In the genomic region with DNA sequence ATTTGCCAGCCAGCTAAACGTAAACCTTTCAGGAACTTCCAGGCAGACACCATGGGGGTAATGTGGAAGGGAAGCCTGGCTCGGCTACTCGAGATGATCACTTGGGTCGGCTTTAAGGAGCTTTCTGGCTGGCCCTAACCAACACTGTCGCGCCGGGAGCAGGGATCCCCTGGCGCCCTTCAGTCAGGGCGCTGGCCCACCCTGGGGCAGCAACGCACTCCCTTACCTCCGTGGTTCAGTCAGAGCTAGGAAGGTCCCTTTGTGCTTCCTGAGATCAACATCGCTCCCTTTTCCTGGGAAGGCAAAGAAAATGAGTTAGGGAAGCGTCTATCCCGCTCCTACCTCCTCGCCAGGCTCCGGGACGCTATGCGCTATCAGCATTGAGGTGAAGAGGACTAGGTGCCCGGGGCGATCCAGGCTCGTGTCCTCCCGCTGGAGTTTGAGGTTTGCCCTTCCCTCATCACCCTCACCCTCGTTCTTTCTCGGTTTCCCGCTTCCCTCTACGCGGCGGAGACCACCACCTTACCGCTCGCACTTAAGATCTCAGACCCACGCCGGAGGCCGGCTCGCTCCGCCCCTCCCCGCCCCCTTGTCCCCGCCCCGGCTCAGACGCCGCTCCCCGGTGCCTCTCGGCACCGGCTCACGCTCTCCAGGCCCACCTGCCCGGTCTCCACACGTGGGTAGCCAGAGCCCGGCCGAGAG, we compare ENCODE assay signal across 8 cellular contexts. TPM values are rescaled to one million over a fixed set of nuclear protein-coding genes. Genes with fewer than 3 reads are reported as not detected.
DNase-seq lines count a peak whose midpoint lies in the region; ATAC-seq and TF ChIP-seq lines count a peak whose summit lies in the region.

No MANE protein-coding gene starts in this region.

- H3K9ac ChIP-seq in BLaER1 = peak overlapping the region; percentile 98

- peak overlapping the region; percentile 86 for H3K4me3 ChIP-seq in BLaER1
- H3K4me3 ChIP-seq in body of pancreas = peak overlapping the region; percentile 64 to 66
- H3K4me3 ChIP-seq in kidney epithelial cell (ENCODE audit: low read depth, low read length) = peak overlapping the region; percentile 73

- 1 to 2% methylated on average over 25 to 46 of the region's 48 CpGs for WGBS in body of pancreas, 2 donors

- no peak for TF ChIP-seq POLR2A in body of pancreas (IDR thresholded peaks at IDR 0.05)

- H3K27me3 ChIP-seq in BLaER1 = no peaks in the 10 kb centered on the region
- H3K27me3 ChIP-seq in body of pancreas = no peaks in the 10 kb centered on the region
- H3K27me3 ChIP-seq in kidney epithelial cell (ENCODE audit: control insufficient read depth, insufficient read depth, low read length) = no peaks in the 10 kb centered on the region

- intact Hi-C loops in body of pancreas (cut with DNase I) = no loop called here

- peak overlapping the region; percentile 94 for H3K4me2 ChIP-seq in BLaER1

- H3K27ac ChIP-seq in BLaER1 (peak overlapping the region; percentile 98), body of pancreas (peak overlapping the region; percentile 83 to 97 (median 92)), substantia nigra (ENCODE audit: low read depth, low read length, poor library complexity, severe bottlenecking) (peak overlapping the region; percentile 92)

- ATAC-seq in GM19023 (IDR thresholded peaks at IDR 0.05; ENCODE audit: unreplicated experiment) (peak; percentile 5), body of pancreas (peak; percentile 12)

- DNase-seq in M059J (ENCODE audit: low read depth) (peak; percentile 62), body of pancreas (peak in 1 of 4 donors; percentile 23), kidney epithelial cell (ENCODE audit: low read depth) (no peak), substantia nigra (lab: John Stamatoyannopoulos, UW) (peak in 2 of 49 donors; percentile 41 to 54), NCI-H1048 (lab: John Stamatoyannopoulos, UW) (no peak), EL (no peak)

- H3K9me3 ChIP-seq in BLaER1 (no peaks in the 10 kb centered on the region), body of pancreas (no peaks in the 10 kb centered on the region)

- peaks cover 48% of the 10 kb centered on the region for H3K36me3 ChIP-seq in BLaER1
- peaks cover 0 to 4% of the 10 kb centered on the region in 2 donors for H3K36me3 ChIP-seq in body of pancreas (replicated peaks in 1 of 2; ENCODE audit: insufficient read depth in 1 of 2, low read depth in 2 of 2)
- H3K36me3 ChIP-seq in kidney epithelial cell (ENCODE audit: control insufficient read depth, insufficient read depth, low read length) = no peaks in the 10 kb centered on the region

- H3K4me1 ChIP-seq in BLaER1 (peaks cover 47% of the 10 kb centered on the region), body of pancreas (peaks cover 18% of the 10 kb centered on the region)

- H4K20me1 ChIP-seq in BLaER1 = 0 out of 2 replicates have a peak, but pooled peaks cover 10% of the 10 kb centered on the region

- no peak for TF ChIP-seq CTCF in body of pancreas (IDR thresholded peaks at IDR 0.05)
- no peak for TF ChIP-seq CTCF in kidney epithelial cell (IDR thresholded peaks at IDR 0.05; ENCODE audit: insufficient read depth, low read length, poor library complexity, severe bottlenecking)

RNA-seq across cellular contexts. Expression of a gene that starts 0.4 kb away (rescaled TPM):
- 334 and 404 TPM in 2 replicates for total RNA-seq in M059J (2014; rRNA removed; shearing (Covaris generic))
- total RNA-seq in body of pancreas (10 to 100 TPM; 69.2 to 75.0 TPM), kidney epithelial cell (146 and 161 TPM in 2 replicates)

RNA-seq across cellular contexts. Expression of a gene that starts 0.7 kb away (rescaled TPM):
- total RNA-seq in M059J (2014; rRNA removed; shearing (Covaris generic)) = 16.3 and 23.3 TPM in 2 replicates
- total RNA-seq in body of pancreas = 10 to 100 TPM; 17.4 to 34.6 TPM
- 52.1 and 67.7 TPM in 2 replicates for total RNA-seq in kidney epithelial cell

RNA-seq across cellular contexts. Expression of a gene that starts 5.8 kb away (rescaled TPM):
- 12.6 and 17.1 TPM in 2 replicates for total RNA-seq in M059J (2014; rRNA removed; shearing (Covaris generic))
- 10 to 100 TPM; 18.4 to 36.9 TPM for total RNA-seq in body of pancreas
- 60.0 and 63.5 TPM in 2 replicates for total RNA-seq in kidney epithelial cell

RNA-seq across cellular contexts. Expression of a gene that starts 51.5 kb away (rescaled TPM):
- total RNA-seq in M059J (2014; rRNA removed; shearing (Covaris generic)) = not detected in 2 replicates
- not detected for total RNA-seq in body of pancreas
- 0.08 and 0.27 TPM in 2 replicates for total RNA-seq in kidney epithelial cell
